In the genomic region with DNA sequence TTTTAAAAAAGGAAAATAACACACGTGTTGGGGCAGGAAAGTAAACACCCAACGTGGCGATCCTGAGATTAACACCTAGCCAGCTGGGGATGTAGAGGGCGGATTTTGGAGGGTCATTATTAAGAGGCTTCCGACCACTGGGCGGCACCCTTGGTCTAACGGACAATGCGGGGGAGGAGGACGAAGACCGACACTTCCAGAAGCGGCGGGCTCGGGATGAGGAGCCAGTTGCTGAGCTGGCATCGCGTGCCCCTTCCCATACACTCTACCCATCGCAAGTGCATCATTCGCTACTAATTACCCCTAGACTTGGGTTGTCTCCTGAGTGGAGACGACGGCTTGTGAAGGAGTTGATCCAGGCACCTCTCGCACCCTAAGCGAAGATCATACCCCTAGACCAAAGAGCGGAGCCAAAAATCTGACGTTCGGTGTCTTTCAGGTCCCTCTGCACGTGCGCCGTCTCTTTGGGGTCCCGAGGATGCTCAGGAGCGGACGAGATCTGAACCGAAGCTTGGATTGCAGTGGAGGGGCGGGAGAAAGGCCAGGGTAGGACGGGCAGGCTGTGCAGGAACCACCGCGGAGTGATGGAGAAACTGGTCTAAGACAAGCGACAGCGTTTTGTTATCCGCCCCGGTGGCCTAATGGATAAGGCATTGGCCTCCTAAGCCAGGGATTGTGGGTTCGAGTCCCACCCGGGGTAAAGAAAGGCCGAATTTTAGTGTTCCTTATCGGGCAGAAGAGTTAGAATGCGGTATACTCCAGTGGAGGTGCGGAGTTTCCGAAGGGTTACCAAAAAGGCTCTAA, we compare ENCODE assay signal across 1 cellular context.
TF ChIP-seq lines count a peak whose summit lies in the region.

No MANE protein-coding gene starts in this region.

TF ChIP-seq in HEK293, 187 proteins besides CTCF, POLR2A, EP300 and RAD21 (continued from another document and continues in another):
- TF ChIP-seq, protein P1, sequence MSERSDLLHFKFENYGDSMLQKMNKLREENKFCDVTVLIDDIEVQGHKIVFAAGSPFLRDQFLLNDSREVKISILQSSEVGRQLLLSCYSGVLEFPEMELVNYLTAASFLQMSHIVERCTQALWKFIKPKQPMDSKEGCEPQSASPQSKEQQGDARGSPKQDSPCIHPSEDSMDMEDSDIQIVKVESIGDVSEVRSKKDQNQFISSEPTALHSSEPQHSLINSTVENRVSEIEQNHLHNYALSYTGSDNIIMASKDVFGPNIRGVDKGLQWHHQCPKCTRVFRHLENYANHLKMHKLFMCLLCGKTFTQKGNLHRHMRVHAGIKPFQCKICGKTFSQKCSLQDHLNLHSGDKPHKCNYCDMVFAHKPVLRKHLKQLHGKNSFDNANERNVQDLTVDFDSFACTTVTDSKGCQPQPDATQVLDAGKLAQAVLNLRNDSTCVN (tag by site-specific recombination; optimal IDR thresholded peaks at IDR 0.05): peak; percentile 55
- TF ChIP-seq KLF8 (tag by site-specific recombination; IDR thresholded peaks at IDR 0.05) (peak; percentile 83), OVOL3 (tag by site-specific recombination; IDR thresholded peaks at IDR 0.05) (peak; percentile 28; the same call in 1 of the 2 replicates), ZNF521 (tag by site-specific recombination; IDR thresholded peaks at IDR 0.05) (no peak), ZFHX2 (tag by site-specific recombination; conservative IDR thresholded peaks at IDR 0.05) (peak; percentile 74), ZNF121 (tag by site-specific recombination; IDR thresholded peaks at IDR 0.05) (peak; percentile 41; the same call in 1 of the 2 replicates), IKZF3 (tag by site-specific recombination; IDR thresholded peaks at IDR 0.05) (peak; percentile 92), ZNF354C (tag by site-specific recombination; IDR thresholded peaks at IDR 0.05; ENCODE audit: borderline replicate concordance, low read depth) (no peak), ZNF366 (tag by site-specific recombination; conservative IDR thresholded peaks at IDR 0.05) (peak; percentile 97), ZNF670 (tag by site-specific recombination; IDR thresholded peaks at IDR 0.05; ENCODE audit: low read depth) (no peak), ZFP41 (tag by site-specific recombination; IDR thresholded peaks at IDR 0.05; ENCODE audit: borderline replicate concordance) (no peak), ZNF624 (tag by site-specific recombination; IDR thresholded peaks at IDR 0.05) (no peak), ZNF610 (tag by site-specific recombination; IDR thresholded peaks at IDR 0.05; ENCODE audit: borderline replicate concordance) (peak; percentile 59; the same call in 1 of the 2 replicates), ZNF24 (tag by site-specific recombination; IDR thresholded peaks at IDR 0.05) (peak; percentile 97), OSR2 (tag by site-specific recombination; IDR thresholded peaks at IDR 0.05) (peak; percentile 48), ZNF629 (tag by site-specific recombination; IDR thresholded peaks at IDR 0.05) (peak; percentile 89), ZXDB (tag by site-specific recombination; IDR thresholded peaks at IDR 0.05) (peak; percentile 77), ZNF133 (tag by site-specific recombination; IDR thresholded peaks at IDR 0.05) (no peak), ZSCAN30 (tag by site-specific recombination; IDR thresholded peaks at IDR 0.05) (peak; percentile 97), YY1 (tag by site-specific recombination; IDR thresholded peaks at IDR 0.05) (peak; percentile 75), SETDB1 (IDR thresholded peaks at IDR 0.05; ENCODE audit: insufficient read length, low read length) (no peak), ZNF16 (tag by site-specific recombination; IDR thresholded peaks at IDR 0.05; ENCODE audit: low read depth) (no peak)
- TF ChIP-seq, protein P2, sequence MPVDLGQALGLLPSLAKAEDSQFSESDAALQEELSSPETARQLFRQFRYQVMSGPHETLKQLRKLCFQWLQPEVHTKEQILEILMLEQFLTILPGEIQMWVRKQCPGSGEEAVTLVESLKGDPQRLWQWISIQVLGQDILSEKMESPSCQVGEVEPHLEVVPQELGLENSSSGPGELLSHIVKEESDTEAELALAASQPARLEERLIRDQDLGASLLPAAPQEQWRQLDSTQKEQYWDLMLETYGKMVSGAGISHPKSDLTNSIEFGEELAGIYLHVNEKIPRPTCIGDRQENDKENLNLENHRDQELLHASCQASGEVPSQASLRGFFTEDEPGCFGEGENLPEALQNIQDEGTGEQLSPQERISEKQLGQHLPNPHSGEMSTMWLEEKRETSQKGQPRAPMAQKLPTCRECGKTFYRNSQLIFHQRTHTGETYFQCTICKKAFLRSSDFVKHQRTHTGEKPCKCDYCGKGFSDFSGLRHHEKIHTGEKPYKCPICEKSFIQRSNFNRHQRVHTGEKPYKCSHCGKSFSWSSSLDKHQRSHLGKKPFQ (tag by site-specific recombination; IDR thresholded peaks at IDR 0.05): 0 out of 2 replicates have a peak, but pooled peaks have one; percentile 9
- TF ChIP-seq, protein P3, sequence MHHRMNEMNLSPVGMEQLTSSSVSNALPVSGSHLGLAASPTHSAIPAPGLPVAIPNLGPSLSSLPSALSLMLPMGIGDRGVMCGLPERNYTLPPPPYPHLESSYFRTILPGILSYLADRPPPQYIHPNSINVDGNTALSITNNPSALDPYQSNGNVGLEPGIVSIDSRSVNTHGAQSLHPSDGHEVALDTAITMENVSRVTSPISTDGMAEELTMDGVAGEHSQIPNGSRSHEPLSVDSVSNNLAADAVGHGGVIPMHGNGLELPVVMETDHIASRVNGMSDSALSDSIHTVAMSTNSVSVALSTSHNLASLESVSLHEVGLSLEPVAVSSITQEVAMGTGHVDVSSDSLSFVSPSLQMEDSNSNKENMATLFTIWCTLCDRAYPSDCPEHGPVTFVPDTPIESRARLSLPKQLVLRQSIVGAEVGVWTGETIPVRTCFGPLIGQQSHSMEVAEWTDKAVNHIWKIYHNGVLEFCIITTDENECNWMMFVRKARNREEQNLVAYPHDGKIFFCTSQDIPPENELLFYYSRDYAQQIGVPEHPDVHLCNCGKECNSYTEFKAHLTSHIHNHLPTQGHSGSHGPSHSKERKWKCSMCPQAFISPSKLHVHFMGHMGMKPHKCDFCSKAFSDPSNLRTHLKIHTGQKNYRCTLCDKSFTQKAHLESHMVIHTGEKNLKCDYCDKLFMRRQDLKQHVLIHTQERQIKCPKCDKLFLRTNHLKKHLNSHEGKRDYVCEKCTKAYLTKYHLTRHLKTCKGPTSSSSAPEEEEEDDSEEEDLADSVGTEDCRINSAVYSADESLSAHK (tag by site-specific recombination; IDR thresholded peaks at IDR 0.05): peak; percentile 54
- TF ChIP-seq, protein P4, sequence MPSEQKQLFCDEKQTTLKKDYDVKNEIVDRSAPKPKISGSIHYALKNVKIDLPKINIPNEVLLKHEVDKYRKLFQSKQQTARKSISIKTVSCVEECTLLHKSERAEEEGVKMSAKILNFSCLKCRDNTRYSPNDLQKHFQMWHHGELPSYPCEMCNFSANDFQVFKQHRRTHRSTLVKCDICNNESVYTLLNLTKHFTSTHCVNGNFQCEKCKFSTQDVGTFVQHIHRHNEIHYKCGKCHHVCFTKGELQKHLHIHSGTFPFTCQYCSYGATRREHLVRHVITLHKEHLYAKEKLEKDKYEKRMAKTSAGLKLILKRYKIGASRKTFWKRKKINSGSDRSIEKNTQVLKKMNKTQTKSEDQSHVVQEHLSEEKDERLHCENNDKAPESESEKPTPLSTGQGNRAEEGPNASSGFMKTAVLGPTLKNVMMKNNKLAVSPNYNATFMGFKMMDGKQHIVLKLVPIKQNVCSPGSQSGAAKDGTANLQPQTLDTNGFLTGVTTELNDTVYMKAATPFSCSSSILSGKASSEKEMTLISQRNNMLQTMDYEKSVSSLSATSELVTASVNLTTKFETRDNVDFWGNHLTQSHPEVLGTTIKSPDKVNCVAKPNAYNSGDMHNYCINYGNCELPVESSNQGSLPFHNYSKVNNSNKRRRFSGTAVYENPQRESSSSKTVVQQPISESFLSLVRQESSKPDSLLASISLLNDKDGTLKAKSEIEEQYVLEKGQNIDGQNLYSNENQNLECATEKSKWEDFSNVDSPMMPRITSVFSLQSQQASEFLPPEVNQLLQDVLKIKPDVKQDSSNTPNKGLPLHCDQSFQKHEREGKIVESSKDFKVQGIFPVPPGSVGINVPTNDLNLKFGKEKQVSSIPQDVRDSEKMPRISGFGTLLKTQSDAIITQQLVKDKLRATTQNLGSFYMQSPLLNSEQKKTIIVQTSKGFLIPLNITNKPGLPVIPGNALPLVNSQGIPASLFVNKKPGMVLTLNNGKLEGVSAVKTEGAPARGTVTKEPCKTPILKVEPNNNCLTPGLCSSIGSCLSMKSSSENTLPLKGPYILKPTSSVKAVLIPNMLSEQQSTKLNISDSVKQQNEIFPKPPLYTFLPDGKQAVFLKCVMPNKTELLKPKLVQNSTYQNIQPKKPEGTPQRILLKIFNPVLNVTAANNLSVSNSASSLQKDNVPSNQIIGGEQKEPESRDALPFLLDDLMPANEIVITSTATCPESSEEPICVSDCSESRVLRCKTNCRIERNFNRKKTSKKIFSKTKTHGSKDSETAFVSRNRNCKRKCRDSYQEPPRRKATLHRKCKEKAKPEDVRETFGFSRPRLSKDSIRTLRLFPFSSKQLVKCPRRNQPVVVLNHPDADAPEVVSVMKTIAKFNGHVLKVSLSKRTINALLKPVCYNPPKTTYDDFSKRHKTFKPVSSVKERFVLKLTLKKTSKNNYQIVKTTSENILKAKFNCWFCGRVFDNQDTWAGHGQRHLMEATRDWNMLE (tag by site-specific recombination; conservative IDR thresholded peaks at IDR 0.05; ENCODE audit: low read depth): peak; percentile 31
- TF ChIP-seq, protein P5, sequence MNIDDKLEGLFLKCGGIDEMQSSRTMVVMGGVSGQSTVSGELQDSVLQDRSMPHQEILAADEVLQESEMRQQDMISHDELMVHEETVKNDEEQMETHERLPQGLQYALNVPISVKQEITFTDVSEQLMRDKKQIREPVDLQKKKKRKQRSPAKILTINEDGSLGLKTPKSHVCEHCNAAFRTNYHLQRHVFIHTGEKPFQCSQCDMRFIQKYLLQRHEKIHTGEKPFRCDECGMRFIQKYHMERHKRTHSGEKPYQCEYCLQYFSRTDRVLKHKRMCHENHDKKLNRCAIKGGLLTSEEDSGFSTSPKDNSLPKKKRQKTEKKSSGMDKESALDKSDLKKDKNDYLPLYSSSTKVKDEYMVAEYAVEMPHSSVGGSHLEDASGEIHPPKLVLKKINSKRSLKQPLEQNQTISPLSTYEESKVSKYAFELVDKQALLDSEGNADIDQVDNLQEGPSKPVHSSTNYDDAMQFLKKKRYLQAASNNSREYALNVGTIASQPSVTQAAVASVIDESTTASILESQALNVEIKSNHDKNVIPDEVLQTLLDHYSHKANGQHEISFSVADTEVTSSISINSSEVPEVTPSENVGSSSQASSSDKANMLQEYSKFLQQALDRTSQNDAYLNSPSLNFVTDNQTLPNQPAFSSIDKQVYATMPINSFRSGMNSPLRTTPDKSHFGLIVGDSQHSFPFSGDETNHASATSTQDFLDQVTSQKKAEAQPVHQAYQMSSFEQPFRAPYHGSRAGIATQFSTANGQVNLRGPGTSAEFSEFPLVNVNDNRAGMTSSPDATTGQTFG (tag by site-specific recombination; IDR thresholded peaks at IDR 0.05; ENCODE audit: borderline replicate concordance): peak; percentile 85
- TF ChIP-seq, protein P6, sequence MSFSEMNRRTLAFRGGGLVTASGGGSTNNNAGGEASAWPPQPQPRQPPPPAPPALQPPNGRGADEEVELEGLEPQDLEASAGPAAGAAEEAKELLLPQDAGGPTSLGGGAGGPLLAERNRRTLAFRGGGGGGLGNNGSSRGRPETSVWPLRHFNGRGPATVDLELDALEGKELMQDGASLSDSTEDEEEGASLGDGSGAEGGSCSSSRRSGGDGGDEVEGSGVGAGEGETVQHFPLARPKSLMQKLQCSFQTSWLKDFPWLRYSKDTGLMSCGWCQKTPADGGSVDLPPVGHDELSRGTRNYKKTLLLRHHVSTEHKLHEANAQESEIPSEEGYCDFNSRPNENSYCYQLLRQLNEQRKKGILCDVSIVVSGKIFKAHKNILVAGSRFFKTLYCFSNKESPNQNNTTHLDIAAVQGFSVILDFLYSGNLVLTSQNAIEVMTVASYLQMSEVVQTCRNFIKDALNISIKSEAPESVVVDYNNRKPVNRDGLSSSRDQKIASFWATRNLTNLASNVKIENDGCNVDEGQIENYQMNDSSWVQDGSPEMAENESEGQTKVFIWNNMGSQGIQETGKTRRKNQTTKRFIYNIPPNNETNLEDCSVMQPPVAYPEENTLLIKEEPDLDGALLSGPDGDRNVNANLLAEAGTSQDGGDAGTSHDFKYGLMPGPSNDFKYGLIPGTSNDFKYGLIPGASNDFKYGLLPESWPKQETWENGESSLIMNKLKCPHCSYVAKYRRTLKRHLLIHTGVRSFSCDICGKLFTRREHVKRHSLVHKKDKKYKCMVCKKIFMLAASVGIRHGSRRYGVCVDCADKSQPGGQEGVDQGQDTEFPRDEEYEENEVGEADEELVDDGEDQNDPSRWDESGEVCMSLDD (tag by site-specific recombination; IDR thresholded peaks at IDR 0.05): peak; percentile 37; the same call in 1 of the 2 replicates
- TF ChIP-seq, protein P7, sequence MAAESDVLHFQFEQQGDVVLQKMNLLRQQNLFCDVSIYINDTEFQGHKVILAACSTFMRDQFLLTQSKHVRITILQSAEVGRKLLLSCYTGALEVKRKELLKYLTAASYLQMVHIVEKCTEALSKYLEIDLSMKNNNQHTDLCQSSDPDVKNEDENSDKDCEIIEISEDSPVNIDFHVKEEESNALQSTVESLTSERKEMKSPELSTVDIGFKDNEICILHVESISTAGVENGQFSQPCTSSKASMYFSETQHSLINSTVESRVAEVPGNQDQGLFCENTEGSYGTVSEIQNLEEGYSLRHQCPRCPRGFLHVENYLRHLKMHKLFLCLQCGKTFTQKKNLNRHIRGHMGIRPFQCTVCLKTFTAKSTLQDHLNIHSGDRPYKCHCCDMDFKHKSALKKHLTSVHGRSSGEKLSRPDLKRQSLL (tag by site-specific recombination; IDR thresholded peaks at IDR 0.05): peak; percentile 93
- TF ChIP-seq, protein P8, sequence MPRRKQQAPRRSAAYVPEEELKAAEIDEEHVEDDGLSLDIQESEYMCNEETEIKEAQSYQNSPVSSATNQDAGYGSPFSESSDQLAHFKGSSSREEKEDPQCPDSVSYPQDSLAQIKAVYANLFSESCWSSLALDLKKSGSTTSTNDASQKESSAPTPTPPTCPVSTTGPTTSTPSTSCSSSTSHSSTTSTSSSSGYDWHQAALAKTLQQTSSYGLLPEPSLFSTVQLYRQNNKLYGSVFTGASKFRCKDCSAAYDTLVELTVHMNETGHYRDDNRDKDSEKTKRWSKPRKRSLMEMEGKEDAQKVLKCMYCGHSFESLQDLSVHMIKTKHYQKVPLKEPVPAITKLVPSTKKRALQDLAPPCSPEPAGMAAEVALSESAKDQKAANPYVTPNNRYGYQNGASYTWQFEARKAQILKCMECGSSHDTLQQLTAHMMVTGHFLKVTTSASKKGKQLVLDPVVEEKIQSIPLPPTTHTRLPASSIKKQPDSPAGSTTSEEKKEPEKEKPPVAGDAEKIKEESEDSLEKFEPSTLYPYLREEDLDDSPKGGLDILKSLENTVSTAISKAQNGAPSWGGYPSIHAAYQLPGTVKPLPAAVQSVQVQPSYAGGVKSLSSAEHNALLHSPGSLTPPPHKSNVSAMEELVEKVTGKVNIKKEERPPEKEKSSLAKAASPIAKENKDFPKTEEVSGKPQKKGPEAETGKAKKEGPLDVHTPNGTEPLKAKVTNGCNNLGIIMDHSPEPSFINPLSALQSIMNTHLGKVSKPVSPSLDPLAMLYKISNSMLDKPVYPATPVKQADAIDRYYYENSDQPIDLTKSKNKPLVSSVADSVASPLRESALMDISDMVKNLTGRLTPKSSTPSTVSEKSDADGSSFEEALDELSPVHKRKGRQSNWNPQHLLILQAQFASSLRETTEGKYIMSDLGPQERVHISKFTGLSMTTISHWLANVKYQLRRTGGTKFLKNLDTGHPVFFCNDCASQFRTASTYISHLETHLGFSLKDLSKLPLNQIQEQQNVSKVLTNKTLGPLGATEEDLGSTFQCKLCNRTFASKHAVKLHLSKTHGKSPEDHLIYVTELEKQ (tag by site-specific recombination; IDR thresholded peaks at IDR 0.05; ENCODE audit: borderline replicate concordance): peak; percentile 68; the same call in 1 of the 2 replicates
